ENCODE assay signal across 9 cellular contexts in genomic region chr7:27173412-27174076, GRCh38. TPM values are rescaled to one million over a fixed set of nuclear protein-coding genes. Genes with fewer than 3 reads are reported as not detected.
DNase-seq lines count a peak whose midpoint lies in the region; ATAC-seq and TF ChIP-seq lines count a peak whose summit lies in the region.
"Had no signal": no experiment of that assay in that cellular context is flagged by ENCODE, and none has a peak within 500 bp of the region (broad histone marks: within the 10 kb centered on the region; RNA-seq: fewer than 3 reads in every experiment).

No MANE protein-coding gene starts in this region.

- H3K4me3 Mint-ChIP-seq in naive B cell, result peak overlapping the region in 5 of 8 donors; percentile 47 to 78 (median 64)
- no peak overlapping the region for H3K4me3 Mint-ChIP-seq in T-helper 2 cell treated with Interferon-gamma antibody and Interleukin-4, amounts not matched to agents 5 μg/mL and 100 μg/mL, for 36 hours

- intact Hi-C loops in colonic mucosa (cut with DNase I), result no loop called here

- no peaks in the 10 kb centered on the region for H3K9me3 ChIP-seq in colonic mucosa

- TF ChIP-seq CTCF in colonic mucosa (IDR thresholded peaks at IDR 0.05), result no peak

- peaks cover 17 to 23% (median 22%) of the 10 kb centered on the region in 3 donors for H3K4me1 Mint-ChIP-seq in naive B cell
- peaks cover 4% of the 10 kb centered on the region for H3K4me1 Mint-ChIP-seq in T-helper 2 cell treated with Interferon-gamma antibody and Interleukin-4, amounts not matched to agents 5 μg/mL and 100 μg/mL, for 36 hours (ENCODE audit: low read depth)

- H3K27ac Mint-ChIP-seq in naive B cell, result no peak overlapping the region
- H3K27ac Mint-ChIP-seq in T-helper 2 cell treated with Interferon-gamma antibody and Interleukin-4, amounts not matched to agents 5 μg/mL and 100 μg/mL, for 36 hours, result no peak overlapping the region

- peak overlapping the region; percentile 92 to 98 for H3K9ac ChIP-seq in colonic mucosa (ENCODE audit: low read depth in 2 of 2, low read length in 2 of 2)

- H3K9me3 Mint-ChIP-seq in naive B cell, result peaks cover 2 to 22% (median 5%) of the 10 kb centered on the region in 7 donors
- H3K9me3 Mint-ChIP-seq in T-helper 2 cell treated with Interferon-gamma antibody and Interleukin-4, amounts not matched to agents 5 μg/mL and 100 μg/mL, for 36 hours, result no peaks in the 10 kb centered on the region

- peaks cover 0 to 15% of the 10 kb centered on the region in 2 donors for H3K36me3 Mint-ChIP-seq in naive B cell
- H3K36me3 Mint-ChIP-seq in T-helper 2 cell treated with Interferon-gamma antibody and Interleukin-4, amounts not matched to agents 5 μg/mL and 100 μg/mL, for 36 hours (ENCODE audit: low read depth), result peaks cover 8% of the 10 kb centered on the region

- H3K36me3 ChIP-seq in colonic mucosa, result no peaks in the 10 kb centered on the region

- ATAC-seq in naive B cell (ENCODE audit: low read depth in 2 of 2), result peak; percentile 84 to 85
- ATAC-seq in HG02870 (IDR thresholded peaks at IDR 0.05; ENCODE audit: unreplicated experiment), result no peak
- ATAC-seq in HG03442 (IDR thresholded peaks at IDR 0.05; ENCODE audit: unreplicated experiment), result no peak
- ATAC-seq in HG02970 (IDR thresholded peaks at IDR 0.05; ENCODE audit: low FRiP score, unreplicated experiment), result no peak

- peak overlapping the region; percentile 57 for H3K4me3 ChIP-seq in colonic mucosa

- H3K27me3 Mint-ChIP-seq in naive B cell, result peaks cover 56 to 83% (median 63%) of the 10 kb centered on the region in 3 donors
- peaks cover 70% of the 10 kb centered on the region for H3K27me3 Mint-ChIP-seq in T-helper 2 cell treated with Interferon-gamma antibody and Interleukin-4, amounts not matched to agents 5 μg/mL and 100 μg/mL, for 36 hours (ENCODE audit: low read depth)

- H3K27ac ChIP-seq in colonic mucosa, result peak overlapping the region; percentile 94

- H3K4me1 ChIP-seq in colonic mucosa, result no peaks in the 10 kb centered on the region

- DNase-seq in ELF-1 (ENCODE audit: low read depth, low spot score) (peak; percentile 44), M059J (ENCODE audit: low read depth) (peak; percentile 70), colonic mucosa (no peak), naive B cell (peak; percentile 46)
- DNase-seq in T-helper 2 cell treated with Interferon-gamma antibody and Interleukin-4, amounts not matched to agents 5 μg/mL and 100 μg/mL, for 36 hours (ENCODE audit: low spot score), result no peak

- H3K27me3 ChIP-seq in colonic mucosa, result peaks cover 10% of the 10 kb centered on the region

RNA-seq across cellular contexts. Expression of gene HOXA10, which starts 0.6 kb away (rescaled TPM):
- total RNA-seq in M059J (2014; rRNA removed; shearing (Covaris generic)), result 15.4 and 16.7 TPM in 2 replicates
- total RNA-seq in colonic mucosa, result 10 to 100 TPM; 25.4 to 26.0 TPM
- not detected for polyA plus RNA-seq in naive B cell (ENCODE audit: low read depth in 6 of 6)
- total RNA-seq: SK-MEL-5 had no signal

RNA-seq across cellular contexts. Expression of gene HOXA9, which starts 8.2 kb away (rescaled TPM):
- total RNA-seq in M059J (2014; rRNA removed; shearing (Covaris generic)), result 66.1 and 66.8 TPM in 2 replicates
- total RNA-seq in colonic mucosa, result 10 to 100 TPM; 19.5 to 22.1 TPM
- not detected for polyA plus RNA-seq in naive B cell (ENCODE audit: low read depth in 6 of 6)
- total RNA-seq: SK-MEL-5 had no signal

RNA-seq across cellular contexts. Expression of gene HOXA11, which starts 11.5 kb away (rescaled TPM):
- 0.79 and 1.1 TPM in 2 replicates for total RNA-seq in M059J (2014; rRNA removed; shearing (Covaris generic))
- 1 to 10 TPM; 2.9 to 3.7 TPM for total RNA-seq in colonic mucosa
- not detected for polyA plus RNA-seq in naive B cell (ENCODE audit: low read depth in 6 of 6)

RNA-seq across cellular contexts. Expression of gene HOXA7, which starts 17.1 kb away (rescaled TPM):
- total RNA-seq in M059J (2014; rRNA removed; shearing (Covaris generic)), result 3.7 and 4.6 TPM in 2 replicates
- 10 to 100 TPM; 21.9 to 24.4 TPM for total RNA-seq in colonic mucosa
- not detected for polyA plus RNA-seq in naive B cell (ENCODE audit: low read depth in 6 of 6)
- total RNA-seq: SK-MEL-5 had no signal

RNA-seq across cellular contexts. Expression of gene HOXA3, which starts 21.2 kb away (rescaled TPM):
- total RNA-seq in M059J (2014; rRNA removed; shearing (Covaris generic)), result 0.86 and 8.6 TPM in 2 replicates
- total RNA-seq in colonic mucosa, result 10 to 100 TPM; 13.3 to 14.1 TPM
- not detected for polyA plus RNA-seq in naive B cell (ENCODE audit: low read depth in 6 of 6)

Comparison
In these comparisons a context has a peak if more than half of its experiments do, and no peak if none do; other contexts are left out.
1. DNase-seq: peak in ELF-1 (single experiment), M059J (single experiment) and naive B cell (single experiment); none in colonic mucosa (single experiment) and T-helper 2 cell treated with Interferon-gamma antibody and Interleukin-4, amounts not matched to agents 5 μg/mL and 100 μg/mL, for 36 hours (single experiment).
2. ATAC-seq: peak in naive B cell (2 of 2); none in HG02870 (single experiment), HG03442 (single experiment) and HG02970 (single experiment).